1 cellular context compared by ENCODE assay signal in genomic region chr22:30535182-30535581, GRCh38.
A peak's percentile ranks its signal among the peaks of the same experiment; 100 is the strongest.
TF ChIP-seq lines count a peak whose summit lies in the region.

No MANE protein-coding gene starts in this region.

TF ChIP-seq in GM12878, 131 proteins besides CTCF, POLR2A, EP300 and RAD21:
- no peak for TF ChIP-seq ZSCAN29 (IDR thresholded peaks at IDR 0.05)
- TF ChIP-seq MEF2B (IDR thresholded peaks at IDR 0.05; ENCODE audit: partially characterized antibody, poor library complexity, severe bottlenecking): peak; percentile 71
